1 cellular context compared by ENCODE assay signal in the genomic region with DNA sequence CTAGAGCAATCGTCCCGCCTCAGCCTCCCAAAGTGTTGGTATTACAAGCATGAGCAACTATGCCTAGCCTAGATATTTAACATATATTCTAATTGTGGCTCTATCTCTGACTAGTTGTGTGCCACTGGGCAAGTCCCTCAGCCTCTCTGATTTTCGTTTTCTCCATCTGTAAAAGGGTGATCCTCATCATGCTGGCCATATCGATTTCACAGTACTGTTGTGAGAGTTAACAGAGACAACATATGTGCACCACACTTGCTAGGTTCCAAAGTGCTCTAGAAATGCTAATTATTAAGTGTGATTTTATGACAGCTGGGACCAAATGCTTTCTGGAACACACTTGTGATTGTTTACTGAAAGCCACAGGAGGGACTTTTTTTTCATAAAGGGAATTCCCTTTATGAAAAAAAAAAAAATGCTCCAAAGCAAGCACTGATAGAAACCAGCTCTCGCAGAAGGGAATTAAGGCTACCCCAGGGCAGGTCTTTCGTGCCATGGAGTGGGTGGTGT.
TF ChIP-seq lines count a peak whose summit lies in the region.

No MANE protein-coding gene starts in this region.

TF ChIP-seq in SK-N-SH, 30 proteins besides CTCF, POLR2A, EP300 and RAD21 (continued from another document):
- no peak for TF ChIP-seq YY1 (IDR thresholded peaks at IDR 0.05; ENCODE audit: low read depth)
